ENCODE assay signal across 15 cellular contexts in the genomic region with DNA sequence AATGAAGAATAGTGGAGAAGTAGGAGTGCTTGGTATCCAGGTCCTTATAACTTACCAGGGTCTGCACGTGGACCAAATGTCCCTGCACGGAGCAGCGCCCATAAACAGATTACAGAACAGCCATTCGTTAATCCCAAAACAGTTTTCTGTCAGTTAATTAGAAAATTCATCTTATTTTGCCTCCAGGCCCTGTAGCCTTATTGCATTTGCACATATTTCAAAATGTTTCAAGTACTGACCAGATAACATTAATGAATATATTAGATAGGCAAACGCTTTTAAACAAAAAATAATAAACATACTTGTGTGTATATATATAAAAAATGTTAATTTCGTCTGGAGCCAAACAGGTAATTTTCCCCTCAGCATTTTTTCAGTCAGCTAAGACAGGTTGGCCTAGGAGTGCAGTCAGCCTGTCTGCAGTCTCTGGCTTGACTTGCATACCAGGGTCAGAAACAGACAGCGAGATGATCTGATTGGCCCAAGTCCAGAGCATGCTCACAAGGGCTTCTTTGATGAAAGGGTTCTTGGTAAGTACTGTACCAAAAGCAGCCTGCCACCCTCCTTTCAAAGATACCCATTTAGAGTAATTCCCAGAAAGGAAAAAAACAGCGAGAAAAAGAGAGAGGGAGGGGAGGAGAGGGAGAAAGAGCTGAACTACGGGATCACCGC.
DNase-seq lines count a peak whose midpoint lies in the region; ATAC-seq and TF ChIP-seq lines count a peak whose summit lies in the region.
"Had no signal": no experiment of that assay in that cellular context is flagged by ENCODE, and none has a peak within 500 bp of the region (broad histone marks: within the 10 kb centered on the region; RNA-seq: fewer than 3 reads in every experiment).

No MANE protein-coding gene starts in this region.

- H3K9me2 ChIP-seq in OCI-LY7 (ENCODE audit: insufficient read depth, low read length) = no peaks in the 10 kb centered on the region

- no peak overlapping the region for H3K4me2 ChIP-seq in OCI-LY7 (ENCODE audit: low read length)

- no peak for ATAC-seq in heart right ventricle
- ATAC-seq: Panc1, right cardiac atrium had no signal

- peak; percentile 33 to 69 for DNase-seq in cardiac muscle cell (ENCODE audit: low read depth in 1 of 2, low spot score in 1 of 2)
- no peak for DNase-seq in heart right ventricle
- peak; percentile 58 for DNase-seq in cerebellum (ENCODE audit: low spot score)
- DNase-seq in type B pancreatic cell (ENCODE audit: extremely low spot score, unreplicated experiment) = no peak
- no peak for DNase-seq in activated CD4-positive, alpha-beta T cell treated with anti-CD3 and anti-CD28 coated beads, Interleukin-2, amount 50 U/mL, for 1 hour
- DNase-seq in NCI-H2081 treated with DMSO at 0.1 percent for 48 hours (lab: John Stamatoyannopoulos, UW) = no peak
- no peak for DNase-seq in OCI-LY7 (ENCODE audit: low spot score)
- DNase-seq: activated CD4-positive, alpha-beta T cell treated with anti-CD3 and anti-CD28 coated beads for 1 hour; CD4-positive, alpha-beta memory T cell; NCI-H1436; NCI-H510A treated with DMSO at 0.1 percent for 48 hours; right cardiac atrium; stimulated activated CD4-positive, alpha-beta T cell treated with anti-CD3 and anti-CD28 coated beads, Interleukin-2, amount 100 ng/mL, for 24 hours had no signal

- H3K36me3 ChIP-seq in cardiac muscle cell = no peaks in the 10 kb centered on the region
- no peaks in the 10 kb centered on the region for H3K36me3 ChIP-seq in heart right ventricle
- peaks cover 6% of the 10 kb centered on the region for H3K36me3 ChIP-seq in mesodermal cell (ENCODE audit: control insufficient read depth, insufficient read depth, low read length)
- no peaks in the 10 kb centered on the region for H3K36me3 ChIP-seq in OCI-LY7 (ENCODE audit: insufficient read depth, low read length)

- H3K4me3 Mint-ChIP-seq in type B pancreatic cell = peak overlapping the region; percentile 82

- peaks cover 3% of the 10 kb centered on the region for H3K36me3 Mint-ChIP-seq in type B pancreatic cell

- no TSS peak for BruUV-seq in OCI-LY7 (replicated peaks; lab: Mats Ljungman, UMichigan)

- H4K20me1 ChIP-seq in OCI-LY7 (ENCODE audit: insufficient read depth, low read length) = no peaks in the 10 kb centered on the region

- H3K4me3 ChIP-seq in cardiac muscle cell = no peak overlapping the region
- H3K4me3 ChIP-seq in heart right ventricle = no peak overlapping the region
- H3K4me3 ChIP-seq in mesodermal cell (ENCODE audit: extremely low read depth, insufficient read depth, low read length, poor library complexity, severe bottlenecking) = no peak overlapping the region
- H3K4me3 ChIP-seq in OCI-LY7 (ENCODE audit: low read depth, low read length, poor library complexity, severe bottlenecking) = no peak overlapping the region

- no peaks in the 10 kb centered on the region for H3K27me3 Mint-ChIP-seq in type B pancreatic cell
- H3K27me3 Mint-ChIP-seq: CD4-positive, alpha-beta memory T cell had no signal

- peaks cover 64% of the 10 kb centered on the region for H3K4me1 Mint-ChIP-seq in type B pancreatic cell (ENCODE audit: unreplicated experiment)
- H3K4me1 Mint-ChIP-seq: CD4-positive, alpha-beta memory T cell had no signal

- H3K27ac Mint-ChIP-seq in type B pancreatic cell = peak overlapping the region; percentile 53
- H3K27ac Mint-ChIP-seq: CD4-positive, alpha-beta memory T cell had no signal

- no peak for TF ChIP-seq CTCF in cardiac muscle cell (IDR thresholded peaks at IDR 0.05; ENCODE audit: low read depth, low read length)
- TF ChIP-seq CTCF in heart right ventricle (IDR thresholded peaks at IDR 0.05) = no peak
- TF ChIP-seq CTCF in type B pancreatic cell (conservative IDR thresholded peaks at IDR 0.05) = no peak
- TF ChIP-seq CTCF in OCI-LY7 (conservative IDR thresholded peaks at IDR 0.05; ENCODE audit: low read length) = no peak

- 81 to 82% methylated on average over 10 of the region's 10 CpGs for WGBS in heart right ventricle, 2 donors
- WGBS in mesodermal cell (ENCODE audit: insufficient coverage in 2 of 2), 2 experiments = 88 to 92% methylated on average over 7 of the region's 10 CpGs

- POLR2A ChIA-PET in OCI-LY7 (lab: Charles Lee) = interaction anchor here (0.6 to 0.8 kb wide), 2 partner anchors 181 to 636 kb away, joined by 3 read pairs; no protein-coding TSS in a partner anchor

- CTCF ChIA-PET in OCI-LY7 (lab: Charles Lee; ENCODE audit: unreplicated experiment) = no interaction called here

- H3K27ac ChIP-seq in cardiac muscle cell (no peak overlapping the region), heart right ventricle (no peak overlapping the region), mesodermal cell (ENCODE audit: low read depth, low read length, severe bottlenecking) (peak overlapping the region; percentile 10), OCI-LY7 (ENCODE audit: low read depth, low read length, poor library complexity, severe bottlenecking) (no peak overlapping the region)

- H3K79me2 ChIP-seq in OCI-LY7 (ENCODE audit: insufficient read depth, low read depth, low read length) = no peaks in the 10 kb centered on the region

- peaks cover 27% of the 10 kb centered on the region for H3K4me1 ChIP-seq in cardiac muscle cell (ENCODE audit: low read depth)
- H3K4me1 ChIP-seq in heart right ventricle = peaks cover 0 to 9% (median 0%) of the 10 kb centered on the region in 9 donors
- H3K4me1 ChIP-seq in mesodermal cell (ENCODE audit: control insufficient read depth, insufficient read depth, low read length, poor library complexity, severe bottlenecking) = peaks cover 7% of the 10 kb centered on the region
- no peaks in the 10 kb centered on the region for H3K4me1 ChIP-seq in OCI-LY7 (ENCODE audit: insufficient read depth, low read length, poor library complexity, severe bottlenecking)

- no peaks in the 10 kb centered on the region for H3K9me3 Mint-ChIP-seq in type B pancreatic cell
- H3K9me3 Mint-ChIP-seq: CD4-positive, alpha-beta memory T cell had no signal

- intact Hi-C loops in heart right ventricle (cut with DNase I) (no loop called here), OCI-LY7 (cut with micrococcal nuclease; ENCODE audit: unreplicated experiment) (no loop called here)

- no peaks in the 10 kb centered on the region for H3K27me3 ChIP-seq in cardiac muscle cell
- no peaks in the 10 kb centered on the region for H3K27me3 ChIP-seq in heart right ventricle

- H2AFZ ChIP-seq in OCI-LY7 (ENCODE audit: low read length) = no peak overlapping the region

- H3K9me3 ChIP-seq in cardiac muscle cell (ENCODE audit: low read depth) (no peaks in the 10 kb centered on the region), heart right ventricle (no peaks in the 10 kb centered on the region), mesodermal cell (ENCODE audit: control insufficient read depth, low read length) (no peaks in the 10 kb centered on the region), OCI-LY7 (ENCODE audit: low read length) (no peaks in the 10 kb centered on the region)

Comparison
In these comparisons a context has a peak if more than half of its experiments do, and no peak if none do; other contexts are left out.
1. DNase-seq: peak in cardiac muscle cell (2 of 2) and cerebellum (single experiment); none in heart right ventricle (0 of 2), type B pancreatic cell (single experiment), activated CD4-positive, alpha-beta T cell treated with anti-CD3 and anti-CD28 coated beads, Interleukin-2, amount 50 U/mL, for 1 hour (single experiment), NCI-H2081 treated with DMSO at 0.1 percent for 48 hours (single experiment) and OCI-LY7 (single experiment).